11 cellular contexts compared by ENCODE assay signal in the genomic region with DNA sequence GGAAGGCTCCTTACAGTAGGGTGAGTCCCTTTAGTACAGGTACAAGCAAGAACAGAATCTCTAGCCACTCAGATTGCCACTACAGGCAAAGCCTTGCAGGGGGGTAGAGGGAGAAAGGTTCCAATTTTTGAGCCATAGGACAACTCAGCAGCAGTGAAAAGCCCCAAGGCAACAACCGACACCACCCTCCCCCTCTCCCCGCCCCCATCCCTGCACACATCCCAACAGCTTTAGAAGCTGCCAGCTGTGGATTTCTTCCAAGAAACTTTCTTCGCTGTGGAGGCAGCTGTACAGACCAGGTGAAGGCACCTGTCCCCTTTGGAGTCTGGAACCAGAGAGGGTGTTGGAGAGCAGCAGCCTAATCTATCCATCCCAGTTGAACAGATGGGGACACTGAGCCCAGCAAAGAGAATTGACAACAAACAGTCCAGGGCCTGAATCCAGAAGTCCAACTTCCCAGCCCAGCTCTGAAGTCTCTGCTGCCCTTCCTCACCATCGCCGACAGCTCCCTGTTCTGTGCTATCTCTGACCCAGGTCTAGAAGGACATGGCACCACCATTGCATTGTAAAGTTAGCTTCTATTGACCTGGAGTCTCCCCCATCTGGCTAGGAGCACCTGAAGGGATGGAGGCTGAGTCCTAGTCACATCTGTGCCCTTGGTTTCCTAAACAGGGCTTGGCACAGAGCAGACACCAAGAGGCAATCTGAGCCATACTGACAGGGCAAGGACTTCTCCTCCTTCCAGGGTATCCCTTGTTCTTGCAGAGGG. TPM values are rescaled to one million over a fixed set of nuclear protein-coding genes. Genes with fewer than 3 reads are reported as not detected.
DNase-seq lines count a peak whose midpoint lies in the region; ATAC-seq and TF ChIP-seq lines count a peak whose summit lies in the region.
"Had no signal": no experiment of that assay in that cellular context is flagged by ENCODE, and none has a peak within 500 bp of the region (broad histone marks: within the 10 kb centered on the region; RNA-seq: fewer than 3 reads in every experiment).

No MANE protein-coding gene starts in this region.

- 27% methylated on average over 2 of the region's 5 CpGs; no CpG with 5 or more reads in 1 of the 2 donors for WGBS in gastroesophageal sphincter (ENCODE audit: low coverage in 1 of 2), 2 donors
- WGBS in prostate gland = 47% methylated on average over 5 of the region's 5 CpGs

- peaks cover 0 to 14% of the 10 kb centered on the region in 2 donors for H3K36me3 ChIP-seq in gastroesophageal sphincter
- no peaks in the 10 kb centered on the region for H3K36me3 ChIP-seq in prostate gland

- intact Hi-C loops in Calu3 (cut with micrococcal nuclease; ENCODE audit: unreplicated experiment) (no loop called here), prostate gland (cut with DNase I) (no loop called here)

- DNase-seq in Calu3 (no peak), prostate gland (ENCODE audit: low spot score) (no peak), MV-4-11 (lab: John Stamatoyannopoulos, UW) (no peak)
- no peak for DNase-seq in activated naive CD4-positive, alpha-beta T cell treated with anti-CD3 and anti-CD28 coated beads, Interleukin-2, amount 10 ng/mL, durations not matched to agents 7 days and 5 days
- DNase-seq: activated effector memory CD4-positive, alpha-beta T cell treated with anti-CD3 and anti-CD28 coated beads, Interleukin-2, amount 50 U/mL, for 16 hours; NCI-H2081 treated with DMSO at 0.1 percent for 48 hours had no signal

- H3K27ac Mint-ChIP-seq in Calu3 (ENCODE audit: unreplicated experiment) = peak overlapping the region; percentile 58
- H3K27ac Mint-ChIP-seq in activated naive CD4-positive, alpha-beta T cell treated with anti-CD3 and anti-CD28 coated beads, Interleukin-2, amount 10 ng/mL, durations not matched to agents 7 days and 5 days = no peak overlapping the region

- no peaks in the 10 kb centered on the region for H3K9me3 Mint-ChIP-seq in Calu3 (ENCODE audit: low read depth, unreplicated experiment)
- no peaks in the 10 kb centered on the region for H3K9me3 Mint-ChIP-seq in activated naive CD4-positive, alpha-beta T cell treated with anti-CD3 and anti-CD28 coated beads, Interleukin-2, amount 10 ng/mL, durations not matched to agents 7 days and 5 days
- H3K9me3 Mint-ChIP-seq: CD14-positive monocyte had no signal

- TF ChIP-seq POLR2A in gastroesophageal sphincter (IDR thresholded peaks at IDR 0.05) (no peak), prostate gland (IDR thresholded peaks at IDR 0.05) (no peak)

- peaks cover 56% of the 10 kb centered on the region for H3K36me3 Mint-ChIP-seq in Calu3 (ENCODE audit: insufficient read depth, unreplicated experiment)
- no peaks in the 10 kb centered on the region for H3K36me3 Mint-ChIP-seq in activated naive CD4-positive, alpha-beta T cell treated with anti-CD3 and anti-CD28 coated beads, Interleukin-2, amount 10 ng/mL, durations not matched to agents 7 days and 5 days

- H3K27me3 Mint-ChIP-seq in Calu3 (ENCODE audit: unreplicated experiment) = no peaks in the 10 kb centered on the region
- H3K27me3 Mint-ChIP-seq in activated naive CD4-positive, alpha-beta T cell treated with anti-CD3 and anti-CD28 coated beads, Interleukin-2, amount 10 ng/mL, durations not matched to agents 7 days and 5 days = peaks cover 76% of the 10 kb centered on the region

- H3K4me1 Mint-ChIP-seq in Calu3 (ENCODE audit: low read depth, unreplicated experiment) = peaks cover 50% of the 10 kb centered on the region
- peaks cover 4% of the 10 kb centered on the region for H3K4me1 Mint-ChIP-seq in activated naive CD4-positive, alpha-beta T cell treated with anti-CD3 and anti-CD28 coated beads, Interleukin-2, amount 10 ng/mL, durations not matched to agents 7 days and 5 days

- ATAC-seq in SK-N-SH treated with all-trans-retinoic acid at 6 μM for 48 hours (peak; percentile 4), gastroesophageal sphincter (no peak), GM21529 (IDR thresholded peaks at IDR 0.05; ENCODE audit: unreplicated experiment) (no peak), GM21528 (IDR thresholded peaks at IDR 0.05; ENCODE audit: low FRiP score, unreplicated experiment) (no peak)

- no TSS peak for BruUV-seq in Calu3 (replicated peaks; lab: Mats Ljungman, UMichigan)

- TF ChIP-seq CTCF in Calu3 (IDR thresholded peaks at IDR 0.05; ENCODE audit: unreplicated experiment) (no peak), gastroesophageal sphincter (IDR thresholded peaks at IDR 0.05) (no peak), prostate gland (IDR thresholded peaks at IDR 0.05) (no peak)

- H3K9me3 ChIP-seq in gastroesophageal sphincter (no peaks in the 10 kb centered on the region), prostate gland (no peaks in the 10 kb centered on the region)

- H3K27me3 ChIP-seq in gastroesophageal sphincter (no peaks in the 10 kb centered on the region), prostate gland (replicated peaks; ENCODE audit: insufficient read depth) (no peaks in the 10 kb centered on the region)

- H3K27ac ChIP-seq in gastroesophageal sphincter = peak overlapping the region; percentile 93 to 95 (median 94)
- peak overlapping the region; percentile 77 to 80 for H3K27ac ChIP-seq in prostate gland

- TF ChIP-seq EP300 in gastroesophageal sphincter (IDR thresholded peaks at IDR 0.05) = no peak

- H3K4me3 Mint-ChIP-seq in Calu3 (ENCODE audit: low read depth, unreplicated experiment) = no peak overlapping the region
- H3K4me3 Mint-ChIP-seq in activated naive CD4-positive, alpha-beta T cell treated with anti-CD3 and anti-CD28 coated beads, Interleukin-2, amount 10 ng/mL, durations not matched to agents 7 days and 5 days = no peak overlapping the region
- H3K4me3 Mint-ChIP-seq: CD14-positive monocyte had no signal

- peaks cover 2 to 68% (median 9%) of the 10 kb centered on the region in 3 donors for H3K4me1 ChIP-seq in gastroesophageal sphincter
- peaks cover 14% of the 10 kb centered on the region for H3K4me1 ChIP-seq in prostate gland (replicated peaks)

- CTCF ChIA-PET in Calu3 (lab: Charles Lee) = no interaction called here
- CTCF ChIA-PET in activated naive CD4-positive, alpha-beta T cell treated with anti-CD3 and anti-CD28 coated beads, Interleukin-2, amount 10 ng/mL, durations not matched to agents 7 days and 5 days (lab: Charles Lee) = interaction anchor here (1.1 to 3.6 kb wide), 2 partner anchors 15 to 41 kb away, joined by 3 to 21 read pairs; no protein-coding TSS in a partner anchor

- peak overlapping the region; percentile 68 to 86 for H3K4me3 ChIP-seq in gastroesophageal sphincter
- H3K4me3 ChIP-seq in prostate gland = peak overlapping the region in 1 of 2 donors; percentile 34

TF ChIP-seq in SK-N-SH treated with all-trans-retinoic acid at 6 μM for 48 hours, 23 proteins besides CTCF, POLR2A, EP300 and RAD21 (continues in another document):
- TF ChIP-seq, protein P1, sequence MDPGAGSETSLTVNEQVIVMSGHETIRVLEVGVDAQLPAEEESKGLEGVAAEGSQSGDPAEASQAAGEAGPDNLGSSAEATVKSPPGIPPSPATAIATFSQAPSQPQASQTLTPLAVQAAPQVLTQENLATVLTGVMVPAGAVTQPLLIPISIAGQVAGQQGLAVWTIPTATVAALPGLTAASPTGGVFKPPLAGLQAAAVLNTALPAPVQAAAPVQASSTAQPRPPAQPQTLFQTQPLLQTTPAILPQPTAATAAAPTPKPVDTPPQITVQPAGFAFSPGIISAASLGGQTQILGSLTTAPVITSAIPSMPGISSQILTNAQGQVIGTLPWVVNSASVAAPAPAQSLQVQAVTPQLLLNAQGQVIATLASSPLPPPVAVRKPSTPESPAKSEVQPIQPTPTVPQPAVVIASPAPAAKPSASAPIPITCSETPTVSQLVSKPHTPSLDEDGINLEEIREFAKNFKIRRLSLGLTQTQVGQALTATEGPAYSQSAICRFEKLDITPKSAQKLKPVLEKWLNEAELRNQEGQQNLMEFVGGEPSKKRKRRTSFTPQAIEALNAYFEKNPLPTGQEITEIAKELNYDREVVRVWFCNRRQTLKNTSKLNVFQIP (CRISPR knock-in tag; IDR thresholded peaks at IDR 0.05; ENCODE audit: borderline replicate concordance, low read depth) = no peak
- TF ChIP-seq OSR1 (CRISPR knock-in tag; IDR thresholded peaks at IDR 0.05) = no peak
- TF ChIP-seq ZNF565 (CRISPR knock-in tag; conservative IDR thresholded peaks at IDR 0.05; ENCODE audit: low read depth) = no peak
- TF ChIP-seq CREB5 (CRISPR knock-in tag; IDR thresholded peaks at IDR 0.05; ENCODE audit: low read depth) = no peak
- no peak for TF ChIP-seq SNAI2 (CRISPR knock-in tag; IDR thresholded peaks at IDR 0.05)
- no peak for TF ChIP-seq BACH2 (CRISPR knock-in tag; IDR thresholded peaks at IDR 0.05; ENCODE audit: borderline replicate concordance)
- no peak for TF ChIP-seq ESRRG (CRISPR knock-in tag; IDR thresholded peaks at IDR 0.05)
- TF ChIP-seq CSDC2 (CRISPR knock-in tag; IDR thresholded peaks at IDR 0.05) = no peak
- no peak for TF ChIP-seq ZNF70 (CRISPR knock-in tag; IDR thresholded peaks at IDR 0.05)

RNA-seq across cellular contexts. Expression of gene TENT5B, which starts 2.2 kb away (rescaled TPM):
- total RNA-seq in Calu3 (2022) (0.59 and 1.0 TPM in 2 replicates), gastroesophageal sphincter (100 to 1,000 TPM in 3 of 4 donors, 10 to 100 TPM in 1; 89.9 to 284 (median 166) TPM), prostate gland (10 to 100 TPM; 19.1 to 19.9 TPM)

RNA-seq across cellular contexts. Expression of gene TRNP1, which starts 16.9 kb away (rescaled TPM):
- 195 and 277 TPM in 2 replicates for total RNA-seq in Calu3 (2022)
- total RNA-seq in gastroesophageal sphincter = 10 to 100 TPM; 15.9 to 48.4 (median 38.8) TPM
- 10 to 100 TPM; 21.1 to 30.6 TPM for total RNA-seq in prostate gland

RNA-seq across cellular contexts. Expression of gene KDF1, which starts 50.1 kb away (rescaled TPM):
- total RNA-seq in Calu3 (2022) (18.9 and 19.4 TPM in 2 replicates), gastroesophageal sphincter (1 to 10 TPM in 1 of 4 donors, not detected in 3; 2.3 TPM), prostate gland (10 to 100 TPM; 14.0 to 42.8 TPM)

Comparison
In these comparisons a context has a peak if more than half of its experiments do, and no peak if none do; other contexts are left out.
1. RNA of gene TENT5B, which starts 2.2 kb away (total RNA-seq): 89.9 to 284 TPM in gastroesophageal sphincter and 19.1 to 19.9 TPM in prostate gland; 0.59 to 1.0 TPM in Calu3; every median in the first group is over 10 times any median in the second.